In genomic region chr22:46355369-46355995, GRCh38 we compare ENCODE assay signal across 8 cellular contexts. TPM values are rescaled to one million over a fixed set of nuclear protein-coding genes. Genes with fewer than 3 reads are reported as not detected.
DNase-seq lines count a peak whose midpoint lies in the region; ATAC-seq and TF ChIP-seq lines count a peak whose summit lies in the region.

No MANE protein-coding gene starts in this region.

- TF ChIP-seq CTCF in C4-2B (conservative IDR thresholded peaks at IDR 0.05) = peak; percentile 91
- peak; percentile 82 for TF ChIP-seq CTCF in HEK293 (tag by site-specific recombination; IDR thresholded peaks at IDR 0.05)
- peak; percentile 79 for TF ChIP-seq CTCF in cardiac muscle cell (IDR thresholded peaks at IDR 0.05; ENCODE audit: low read depth, low read length)

- H3K36me3 ChIP-seq in HEK293 (ENCODE audit: control insufficient read depth in 2 of 2, insufficient read depth in 1 of 2, low read length in 2 of 2) (peaks cover 0 to 99% of the 10 kb centered on the region in 2 experiments; a peak in 2 of 3 replicates), SJSA1 (peaks cover 75% of the 10 kb centered on the region), cardiac muscle cell (peaks cover 31% of the 10 kb centered on the region)

- CTCF ChIA-PET in HEK293 (lab: Yijun Ruan, JAX) = interaction anchor here (0.7 to 3.2 kb wide), 8 partner anchors 12 to 298 kb away, joined by 3 to 36 read pairs (median 4); no protein-coding TSS in a partner anchor

- peaks cover 6% of the 10 kb centered on the region; the same call in 1 of the 2 replicates for H3K4me1 ChIP-seq in HEK293 (ENCODE audit: control insufficient read depth, insufficient read depth, low read length)
- H3K4me1 ChIP-seq in SJSA1 (replicated peaks) = no peaks in the 10 kb centered on the region
- H3K4me1 ChIP-seq in cardiac muscle cell (ENCODE audit: low read depth) = no peaks in the 10 kb centered on the region

- POLR2A ChIA-PET in HEK293 (lab: Yijun Ruan, JAX) = no interaction called here

- H3K36me3 Mint-ChIP-seq in activated naive CD8-positive, alpha-beta T cell treated with anti-CD3 and anti-CD28 coated beads, Interleukin-2, amount 50 U/mL, for 24 hours (ENCODE audit: low read depth) = peaks cover 27% of the 10 kb centered on the region

- H3K9me3 Mint-ChIP-seq in activated naive CD8-positive, alpha-beta T cell treated with anti-CD3 and anti-CD28 coated beads, Interleukin-2, amount 50 U/mL, for 24 hours = no peaks in the 10 kb centered on the region

- no peaks in the 10 kb centered on the region for H3K27me3 ChIP-seq in SJSA1 (replicated peaks)
- no peaks in the 10 kb centered on the region for H3K27me3 ChIP-seq in cardiac muscle cell

- H3K4me3 ChIP-seq in HEK293 (ENCODE audit: low read depth, low read length) (no peak overlapping the region), SJSA1 (no peak overlapping the region), cardiac muscle cell (no peak overlapping the region)

- no peaks in the 10 kb centered on the region for H3K27me3 Mint-ChIP-seq in activated naive CD8-positive, alpha-beta T cell treated with anti-CD3 and anti-CD28 coated beads, Interleukin-2, amount 50 U/mL, for 24 hours

- no peak overlapping the region for H3K27ac ChIP-seq in C4-2B
- no peak overlapping the region for H3K27ac ChIP-seq in HEK293 (ENCODE audit: extremely low read depth, low read depth, low read length)
- H3K27ac ChIP-seq in SJSA1 = no peak overlapping the region
- H3K27ac ChIP-seq in cardiac muscle cell = no peak overlapping the region

- ATAC-seq in activated naive CD8-positive, alpha-beta T cell treated with anti-CD3 and anti-CD28 coated beads, Interleukin-2, amount 50 U/mL, for 24 hours = peak; percentile 31
- ATAC-seq in HG02678 (IDR thresholded peaks at IDR 0.05; ENCODE audit: unreplicated experiment) (no peak), GM21390 (IDR thresholded peaks at IDR 0.05; ENCODE audit: unreplicated experiment) (no peak)

- peaks cover 3% of the 10 kb centered on the region for H3K4me1 Mint-ChIP-seq in activated naive CD8-positive, alpha-beta T cell treated with anti-CD3 and anti-CD28 coated beads, Interleukin-2, amount 50 U/mL, for 24 hours

- no peak overlapping the region for H3K27ac Mint-ChIP-seq in activated naive CD8-positive, alpha-beta T cell treated with anti-CD3 and anti-CD28 coated beads, Interleukin-2, amount 50 U/mL, for 24 hours

- H3K9me3 ChIP-seq in HEK293 (ENCODE audit: control insufficient read depth, insufficient read depth, low read depth, low read length) (no peaks in the 10 kb centered on the region), SJSA1 (replicated peaks) (no peaks in the 10 kb centered on the region), cardiac muscle cell (ENCODE audit: low read depth) (no peaks in the 10 kb centered on the region)

- DNase-seq in SJSA1 (ENCODE audit: low read depth in 1 of 2, low spot score in 2 of 2) (peak; percentile 60 to 77), cardiac muscle cell (ENCODE audit: low read depth in 1 of 2, low spot score in 1 of 2) (peak; percentile 68 to 80), pulmonary artery endothelial cell (ENCODE audit: low read depth, low spot score) (peak; percentile 10)
- peak; percentile 69 for DNase-seq in activated naive CD8-positive, alpha-beta T cell treated with anti-CD3 and anti-CD28 coated beads, Interleukin-2, amount 50 U/mL, for 24 hours

- H3K4me3 Mint-ChIP-seq in activated naive CD8-positive, alpha-beta T cell treated with anti-CD3 and anti-CD28 coated beads, Interleukin-2, amount 50 U/mL, for 24 hours = no peak overlapping the region

TF ChIP-seq in HEK293, 187 proteins besides CTCF, POLR2A, EP300 and RAD21:
- no peak for TF ChIP-seq ZNF843 (tag by site-specific recombination; IDR thresholded peaks at IDR 0.05)
- 0 out of 2 replicates have a peak, but pooled peaks have one; percentile 41 for TF ChIP-seq ZNF600 (tag by site-specific recombination; IDR thresholded peaks at IDR 0.05)
- 0 out of 2 replicates have a peak, but pooled peaks have one; percentile 35 for TF ChIP-seq KLF17 (tag by site-specific recombination; IDR thresholded peaks at IDR 0.05)
- TF ChIP-seq ZNF544 (tag by site-specific recombination; IDR thresholded peaks at IDR 0.05) = no peak
- TF ChIP-seq ZNF2 (tag by site-specific recombination; IDR thresholded peaks at IDR 0.05) = 0 out of 2 replicates have a peak, but pooled peaks have one; percentile 39
- TF ChIP-seq ZNF184 (tag by site-specific recombination; IDR thresholded peaks at IDR 0.05) = no peak
- TF ChIP-seq ZNF155 (tag by site-specific recombination; IDR thresholded peaks at IDR 0.05) = no peak
- TF ChIP-seq AEBP2 (tag by site-specific recombination; IDR thresholded peaks at IDR 0.05; ENCODE audit: borderline replicate concordance) = no peak
- no peak for TF ChIP-seq PBX3 (CRISPR knock-in tag; IDR thresholded peaks at IDR 0.05)
- peak; percentile 45; the same call in 1 of the 2 replicates for TF ChIP-seq ZBTB48 (tag by site-specific recombination; IDR thresholded peaks at IDR 0.05)
- TF ChIP-seq ATF2 (tag by site-specific recombination; IDR thresholded peaks at IDR 0.05; ENCODE audit: low read depth) = no peak
- TF ChIP-seq ZBTB6 (tag by site-specific recombination; IDR thresholded peaks at IDR 0.05) = 0 out of 2 replicates have a peak, but pooled peaks have one; percentile 39
- TF ChIP-seq GLIS1 (tag by site-specific recombination; IDR thresholded peaks at IDR 0.05) = peak; percentile 21; the same call in 1 of the 2 replicates
- TF ChIP-seq ZNF391 (tag by site-specific recombination; IDR thresholded peaks at IDR 0.05; ENCODE audit: borderline replicate concordance, low read depth) = 0 out of 2 replicates have a peak, but pooled peaks have one; percentile 28
- peak; percentile 68; the same call in 1 of the 2 replicates for TF ChIP-seq ZNF121 (tag by site-specific recombination; IDR thresholded peaks at IDR 0.05)
- TF ChIP-seq ZNF133 (tag by site-specific recombination; IDR thresholded peaks at IDR 0.05) = no peak
- no peak for TF ChIP-seq ZFP3 (tag by site-specific recombination; IDR thresholded peaks at IDR 0.05; ENCODE audit: low read depth)
- TF ChIP-seq ZNF654 (tag by site-specific recombination; IDR thresholded peaks at IDR 0.05; ENCODE audit: low read depth) = peak; percentile 82
TF ChIP-seq in HEK293: peak in this region for 9.

RNA-seq across cellular contexts. Expression of gene TRMU, which starts 20.0 kb away (rescaled TPM):
- 59.5 and 60.9 TPM in 2 replicates for total RNA-seq in SJSA1 (2014; rRNA removed; shearing (Covaris generic))
- total RNA-seq in cardiac muscle cell (82.3 and 127 TPM in 2 replicates), pulmonary artery endothelial cell (28.4 and 37.5 TPM in 2 replicates)
- 130 and 155 TPM in 2 replicates for polyA plus RNA-seq in cardiac muscle cell

RNA-seq across cellular contexts. Expression of gene GTSE1, which starts 58.8 kb away (rescaled TPM):
- total RNA-seq in SJSA1 (2014; rRNA removed; shearing (Covaris generic)) = 22.4 and 36.2 TPM in 2 replicates
- 4.4 and 28.7 TPM in 2 replicates for total RNA-seq in cardiac muscle cell
- polyA plus RNA-seq in cardiac muscle cell = 5.4 and 32.6 TPM in 2 replicates
- total RNA-seq in pulmonary artery endothelial cell = 8.6 and 15.4 TPM in 2 replicates

Comparison
In these comparisons a context has a peak if more than half of its experiments do, and no peak if none do; other contexts are left out.
1. DNase-seq: peak in every context shown above with its lines; median percentile 74 in cardiac muscle cell; 69 in activated naive CD8-positive, alpha-beta T cell treated with anti-CD3 and anti-CD28 coated beads, Interleukin-2, amount 50 U/mL, for 24 hours; 68 in SJSA1; 10 in pulmonary artery endothelial cell.